Comparison of ENCODE assay signal across 10 cellular contexts in the genomic region with DNA sequence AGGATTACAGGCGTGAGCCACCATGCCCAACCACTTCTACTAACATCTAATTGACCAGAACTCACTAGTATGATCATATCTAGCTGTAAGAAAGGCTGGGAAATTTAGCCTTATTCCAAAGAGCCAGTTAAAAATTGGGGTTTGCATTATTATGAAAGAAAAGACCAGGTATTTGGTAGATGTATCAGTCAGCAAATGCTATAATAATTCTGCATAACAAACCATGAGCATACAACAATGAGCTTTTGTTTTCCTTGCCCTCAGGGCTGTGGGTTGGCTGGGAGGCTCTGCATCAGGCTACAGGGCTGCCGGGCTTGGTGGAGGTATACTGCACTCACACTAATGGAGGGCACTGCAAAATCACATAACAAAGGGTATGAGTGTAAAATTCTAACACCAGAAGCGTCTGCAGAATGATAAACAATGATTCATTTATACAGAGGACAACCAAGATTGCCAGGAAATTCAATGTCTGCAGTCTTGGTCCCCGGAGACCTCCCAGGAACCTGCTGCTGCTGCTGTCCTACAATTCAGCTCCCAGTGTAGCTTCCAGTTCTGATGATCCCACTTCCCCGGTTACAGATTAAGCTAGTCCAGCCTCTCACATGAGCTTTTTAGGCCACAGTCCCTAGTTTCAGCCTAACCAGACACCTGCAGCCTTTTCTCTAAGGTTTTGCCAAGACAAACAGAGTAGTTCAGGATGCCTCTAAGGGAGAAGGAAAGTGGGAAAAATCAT. TPM values are rescaled to one million over a fixed set of nuclear protein-coding genes. Genes with fewer than 3 reads are reported as not detected.
DNase-seq lines count a peak whose midpoint lies in the region; TF ChIP-seq lines count a peak whose summit lies in the region.
"Had no signal": no experiment of that assay in that cellular context is flagged by ENCODE, and none has a peak within 500 bp of the region (broad histone marks: within the 10 kb centered on the region; RNA-seq: fewer than 3 reads in every experiment).

No MANE protein-coding gene starts in this region.

- H3K9me3 ChIP-seq in HUES48 (ENCODE audit: control insufficient read depth, insufficient read depth, low read length) = no peaks in the 10 kb centered on the region
- H3K9me3 ChIP-seq in right atrium auricular region = no peaks in the 10 kb centered on the region
- H3K9me3 ChIP-seq: thoracic aorta had no signal

- H3K4me1 ChIP-seq in HUES48 (ENCODE audit: control insufficient read depth, insufficient read depth, low read length) (no peaks in the 10 kb centered on the region), right atrium auricular region (peaks cover 0 to 32% of the 10 kb centered on the region in 2 donors)

- TF ChIP-seq CTCF in astrocyte of the spinal cord (IDR thresholded peaks at IDR 0.05; ENCODE audit: low read depth, low read length) (no peak), right atrium auricular region (IDR thresholded peaks at IDR 0.05) (no peak), osteocyte (IDR thresholded peaks at IDR 0.05) (no peak)

- no peak overlapping the region for H3K4me3 Mint-ChIP-seq in osteocyte (ENCODE audit: unreplicated experiment)

- H3K27me3 ChIP-seq in HUES48 (ENCODE audit: control insufficient read depth, insufficient read depth, low read length) (no peaks in the 10 kb centered on the region), right atrium auricular region (no peaks in the 10 kb centered on the region)

- H3K27me3 Mint-ChIP-seq in osteocyte (ENCODE audit: unreplicated experiment) = no peaks in the 10 kb centered on the region

- no peak overlapping the region for H3K27ac Mint-ChIP-seq in osteocyte (ENCODE audit: unreplicated experiment)

- in situ Hi-C loops in astrocyte of the spinal cord (cut with HindIII; ENCODE audit: low sequenced_read_pairs) = no loop called here

- H3K4me3 ChIP-seq in HUES48 (ENCODE audit: low read depth, low read length) (no peak overlapping the region), astrocyte of the spinal cord (ENCODE audit: low read depth, low read length) (no peak overlapping the region), right atrium auricular region (no peak overlapping the region)
- H3K4me3 ChIP-seq: thoracic aorta had no signal

- H3K4me1 Mint-ChIP-seq in osteocyte (ENCODE audit: unreplicated experiment) = peaks cover 28% of the 10 kb centered on the region

- H3K36me3 Mint-ChIP-seq in osteocyte (ENCODE audit: unreplicated experiment) = no peaks in the 10 kb centered on the region

- H3K9me3 Mint-ChIP-seq in osteocyte (ENCODE audit: unreplicated experiment) = no peaks in the 10 kb centered on the region

- H3K36me3 ChIP-seq in HUES48 (ENCODE audit: control insufficient read depth, insufficient read depth, low read length) = no peaks in the 10 kb centered on the region
- no peaks in the 10 kb centered on the region for H3K36me3 ChIP-seq in right atrium auricular region
- H3K36me3 ChIP-seq: thoracic aorta had no signal

- DNase-seq in astrocyte of the spinal cord (ENCODE audit: low read depth, low spot score) (peak; percentile 41), right atrium auricular region (ENCODE audit: low spot score) (peak; percentile 72), substantia nigra (lab: John Stamatoyannopoulos, UW) (peak in 3 of 49 donors; percentile 18 to 55 (median 22)), HUDEP-2 (lab: John Stamatoyannopoulos, UW; ENCODE audit: unreplicated experiment in 76 of 76) (no peak), osteocyte (ENCODE audit: extremely low spot score, unreplicated experiment) (no peak)
- no peak for DNase-seq in central memory CD4-positive, alpha-beta T cell
- no peak for DNase-seq in stimulated activated CD4-positive, alpha-beta T cell treated with anti-CD3 and anti-CD28 coated beads, Interleukin-4, amount 100 ng/mL, for 1 hour
- DNase-seq: activated naive CD4-positive, alpha-beta T cell treated with anti-CD3 and anti-CD28 coated beads, Interleukin-2, amount 50 U/mL, for 16 hours had no signal

- no peak overlapping the region for H3K9ac ChIP-seq in HUES48 (ENCODE audit: low read depth, low read length)

- H3K27ac ChIP-seq in HUES48 (ENCODE audit: low read depth, low read length) = peak overlapping the region; percentile 79
- peak overlapping the region in 1 of 2 donors; percentile 1 for H3K27ac ChIP-seq in right atrium auricular region
- H3K27ac ChIP-seq in substantia nigra (ENCODE audit: low read depth, low read length, poor library complexity, severe bottlenecking) = peak overlapping the region; percentile 96
- H3K27ac ChIP-seq: thoracic aorta had no signal

RNA-seq across cellular contexts. Expression of a gene that starts 32.2 kb away (rescaled TPM):
- total RNA-seq in right atrium auricular region (10 to 100 TPM in 1 of 2 donors, 1 to 10 TPM in 1; 5.5 to 20.4 TPM), osteocyte (42.2 and 43.6 TPM in 2 replicates)

Comparison
In these comparisons a context has a peak if more than half of its experiments do, and no peak if none do; other contexts are left out.
1. DNase-seq: peak in astrocyte of the spinal cord (single experiment) and right atrium auricular region (single experiment); none in central memory CD4-positive, alpha-beta T cell (single experiment), stimulated activated CD4-positive, alpha-beta T cell treated with anti-CD3 and anti-CD28 coated beads, Interleukin-4, amount 100 ng/mL, for 1 hour (single experiment), HUDEP-2 (0 of 76) and osteocyte (single experiment).